Comparison of ENCODE assay signal across 8 cellular contexts in genomic region chr5:154191467-154192261, GRCh38. TPM values are rescaled to one million over a fixed set of nuclear protein-coding genes. Genes with fewer than 3 reads are reported as not detected.
A peak's percentile ranks its signal among the peaks of the same experiment; 100 is the strongest.
DNase-seq lines count a peak whose midpoint lies in the region; ATAC-seq and TF ChIP-seq lines count a peak whose summit lies in the region.

No MANE protein-coding gene starts in this region.

- H3K79me2 ChIP-seq in OCI-LY7 (ENCODE audit: insufficient read depth, low read depth, low read length), result no peaks in the 10 kb centered on the region

- no peaks in the 10 kb centered on the region for H3K9me3 Mint-ChIP-seq in Caco-2 (ENCODE audit: unreplicated experiment)
- no peaks in the 10 kb centered on the region for H3K9me3 Mint-ChIP-seq in natural killer cell

- H3K4me1 ChIP-seq in Caco-2 (no peaks in the 10 kb centered on the region), OCI-LY7 (ENCODE audit: insufficient read depth, low read length, poor library complexity, severe bottlenecking) (peaks cover 25% of the 10 kb centered on the region)

- TF ChIP-seq CTCF in Caco-2 (IDR thresholded peaks at IDR 0.05; ENCODE audit: insufficient read depth in 1 of 2, low read depth in 1 of 2, low read length in 1 of 2, severe bottlenecking in 1 of 2, unreplicated experiment in 1 of 2), result no peak
- TF ChIP-seq CTCF in OCI-LY7 (conservative IDR thresholded peaks at IDR 0.05; ENCODE audit: low read length), result no peak
- no peak for TF ChIP-seq CTCF in coronary artery (IDR thresholded peaks at IDR 0.05)
- no peak for TF ChIP-seq CTCF in natural killer cell (IDR thresholded peaks at IDR 0.05)

- H3K27ac ChIP-seq in OCI-LY7 (ENCODE audit: low read depth, low read length, poor library complexity, severe bottlenecking), result no peak overlapping the region
- peak overlapping the region in 1 of 2 donors; percentile 67 for H3K27ac ChIP-seq in coronary artery

- H3K9me2 ChIP-seq in OCI-LY7 (ENCODE audit: insufficient read depth, low read length), result no peaks in the 10 kb centered on the region

- no peaks in the 10 kb centered on the region for H3K9me3 ChIP-seq in Caco-2
- no peaks in the 10 kb centered on the region for H3K9me3 ChIP-seq in OCI-LY7 (ENCODE audit: low read length)

- H3K4me1 Mint-ChIP-seq in Caco-2 (ENCODE audit: low read depth, unreplicated experiment), result peaks cover 27% of the 10 kb centered on the region
- peaks cover 51 to 63% of the 10 kb centered on the region in 2 donors for H3K4me1 Mint-ChIP-seq in natural killer cell

- H2AFZ ChIP-seq in OCI-LY7 (ENCODE audit: low read length), result no peak overlapping the region

- ATAC-seq in natural killer cell (no peak), GM19395 (IDR thresholded peaks at IDR 0.05; ENCODE audit: unreplicated experiment) (no peak), left lobe of liver (no peak), HG03571 (IDR thresholded peaks at IDR 0.05; ENCODE audit: unreplicated experiment) (no peak)

- no TSS peak for BruUV-seq in Caco-2 (replicated peaks; lab: Mats Ljungman, UMichigan)
- no TSS peak for BruUV-seq in OCI-LY7 (replicated peaks; lab: Mats Ljungman, UMichigan)

- peaks cover 7% of the 10 kb centered on the region for H3K27me3 Mint-ChIP-seq in Caco-2 (ENCODE audit: insufficient read depth, unreplicated experiment)
- H3K27me3 Mint-ChIP-seq in natural killer cell (ENCODE audit: low read depth in 2 of 2), result no peaks in the 10 kb centered on the region

- no peaks in the 10 kb centered on the region; the same call in 1 of the 2 replicates for H3K27me3 ChIP-seq in Caco-2 (replicated peaks; ENCODE audit: control insufficient read depth, insufficient read depth, low read length)

- DNase-seq in Caco-2 (no peak), OCI-LY7 (ENCODE audit: low spot score) (peak; percentile 15), coronary artery (ENCODE audit: low spot score) (no peak), natural killer cell (no peak), NCI-H2171 treated with DMSO at 0.1 percent for 48 hours (lab: John Stamatoyannopoulos, UW) (no peak), left lobe of liver (ENCODE audit: low spot score) (no peak)

- H3K4me3 ChIP-seq in Caco-2 (ENCODE audit: low read depth, low read length) (no peak overlapping the region), OCI-LY7 (ENCODE audit: low read depth, low read length, poor library complexity, severe bottlenecking) (peak overlapping the region; percentile 95), coronary artery (peak overlapping the region; percentile 77)

- peak overlapping the region; percentile 69 for H3K4me2 ChIP-seq in OCI-LY7 (ENCODE audit: low read length)

- no peaks in the 10 kb centered on the region for H3K36me3 Mint-ChIP-seq in Caco-2 (ENCODE audit: insufficient read depth, unreplicated experiment)
- H3K36me3 Mint-ChIP-seq in natural killer cell, result peaks cover 5% of the 10 kb centered on the region

- H3K27ac Mint-ChIP-seq in Caco-2 (ENCODE audit: unreplicated experiment) (peak overlapping the region; percentile 85), natural killer cell (peak overlapping the region; percentile 89 to 92)

- H4K20me1 ChIP-seq in OCI-LY7 (ENCODE audit: insufficient read depth, low read length), result 0 out of 2 replicates have a peak, but pooled peaks cover 8% of the 10 kb centered on the region

- peak overlapping the region; percentile 92 for H3K4me3 Mint-ChIP-seq in Caco-2 (ENCODE audit: unreplicated experiment)
- H3K4me3 Mint-ChIP-seq in natural killer cell, result peak overlapping the region; percentile 96

- POLR2A ChIA-PET in Caco-2 (lab: Charles Lee) (interaction anchor here (1.3 kb wide), 1 partner anchor 153 kb away, joined by 4 read pairs; the partner anchor contains the start of genes FAM114A2 and MFAP3), OCI-LY7 (lab: Charles Lee) (interaction anchor here (0.6 to 1.6 kb wide), 8 partner anchors 9 to 1769 kb away, joined by 3 to 7 read pairs (median 4); partner anchors contain the start of genes FAM114A2 and MFAP3)

- H3K36me3 ChIP-seq in Caco-2 (ENCODE audit: control insufficient read depth, insufficient read depth, low read length) (no peaks in the 10 kb centered on the region), OCI-LY7 (ENCODE audit: insufficient read depth, low read length) (no peaks in the 10 kb centered on the region)

- CTCF ChIA-PET in Caco-2 (lab: Charles Lee) (interaction anchor here (1.0 to 3.9 kb wide), 2 partner anchors 119 to 214 kb away, joined by 3 to 27 read pairs; no protein-coding TSS in a partner anchor), OCI-LY7 (lab: Charles Lee; ENCODE audit: unreplicated experiment) (no interaction called here)

- intact Hi-C loops in Caco-2 (cut with micrococcal nuclease; ENCODE audit: unreplicated experiment), result loop anchor here (2.0 kb wide), 1 partner anchor 95 kb away; no protein-coding TSS in a partner anchor
- intact Hi-C loops in OCI-LY7 (cut with micrococcal nuclease; ENCODE audit: unreplicated experiment), result loop anchor here (2.0 to 5.0 kb wide), 2 partner anchors 216 to 667 kb away; partner anchors contain the start of gene CNOT8
- intact Hi-C loops in natural killer cell (cut with micrococcal nuclease), result loop anchor here (5.0 to 10.0 kb wide), 3 partner anchors 193 to 666 kb away; partner anchors contain the start of genes CNOT8 and SAP30L

RNA-seq across cellular contexts. Expression of gene GALNT10, which starts 1.1 kb away (rescaled TPM):
- 23.4 and 25.6 TPM in 2 replicates for total RNA-seq in Caco-2 (2022)
- 6.6 and 7.3 TPM in 2 replicates for total RNA-seq in OCI-LY7 (2014; rRNA removed; shearing (Covaris generic))
- total RNA-seq in OCI-LY7 (2022), result 16.3 and 20.6 TPM in 2 replicates
- total RNA-seq in natural killer cell, result 10 to 100 TPM; 77.0 to 92.6 (median 77.6) TPM
- 7.8 TPM for total RNA-seq in left lobe of liver
